ENCODE assay signal across 9 cellular contexts in the genomic region with DNA sequence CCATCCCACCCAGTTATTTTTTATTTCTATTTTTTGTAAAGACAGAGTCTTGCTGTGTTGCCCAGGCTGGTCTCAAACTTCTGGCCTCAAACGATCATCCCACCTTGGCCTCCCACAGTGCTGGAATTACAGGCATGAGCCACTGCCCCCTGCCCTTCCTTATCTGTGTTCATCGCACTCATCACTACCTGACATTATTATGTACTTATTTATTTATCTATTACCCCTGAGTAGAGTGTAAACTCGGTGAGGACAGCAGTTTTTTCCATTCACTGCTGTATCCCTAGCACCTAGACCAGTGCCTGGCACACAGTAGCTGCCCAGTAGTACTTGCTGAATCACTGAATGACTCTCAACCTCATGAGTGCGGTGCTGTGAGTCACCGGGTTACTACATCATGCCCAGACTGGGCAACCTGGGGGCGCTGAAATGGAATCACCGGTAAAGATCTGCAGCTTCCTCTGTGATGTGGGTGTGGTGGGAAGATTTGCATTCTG.
DNase-seq lines count a peak whose midpoint lies in the region; ATAC-seq and TF ChIP-seq lines count a peak whose summit lies in the region.
"Had no signal": no experiment of that assay in that cellular context is flagged by ENCODE, and none has a peak within 500 bp of the region (broad histone marks: within the 10 kb centered on the region; RNA-seq: fewer than 3 reads in every experiment).

No MANE protein-coding gene starts in this region.

- peaks cover 4% of the 10 kb centered on the region for H3K9me3 Mint-ChIP-seq in activated T-helper 17 cell treated with anti-CD3 and anti-CD28 coated beads, Interleukin-2, amount 50 U/mL, for 72 hours

- H4K20me1 ChIP-seq in hepatocyte (ENCODE audit: insufficient read depth, poor library complexity, severe bottlenecking): no peaks in the 10 kb centered on the region

- H2AFZ ChIP-seq in hepatocyte: no peak overlapping the region

- H3K4me1 Mint-ChIP-seq in activated T-helper 17 cell treated with anti-CD3 and anti-CD28 coated beads, Interleukin-2, amount 50 U/mL, for 72 hours: no peaks in the 10 kb centered on the region

- H3K4me1 ChIP-seq in hepatocyte (ENCODE audit: insufficient read depth) (peaks cover 11% of the 10 kb centered on the region), suprapubic skin (peaks cover 36% of the 10 kb centered on the region)
- H3K4me1 ChIP-seq: spleen had no signal

- H3K4me3 ChIP-seq in hepatocyte (no peak overlapping the region), suprapubic skin (no peak overlapping the region)
- H3K4me3 ChIP-seq: spleen had no signal

- no peak for TF ChIP-seq CTCF in hepatocyte (IDR thresholded peaks at IDR 0.05; ENCODE audit: poor library complexity)
- no peak for TF ChIP-seq CTCF in suprapubic skin (IDR thresholded peaks at IDR 0.05)
- no peak for TF ChIP-seq CTCF in GM10266 (IDR thresholded peaks at IDR 0.05; ENCODE audit: control insufficient read depth, insufficient read depth, low read depth, missing control alignments)

- no peak overlapping the region for H3K4me3 Mint-ChIP-seq in activated T-helper 17 cell treated with anti-CD3 and anti-CD28 coated beads, Interleukin-2, amount 50 U/mL, for 72 hours

- H3K9me3 ChIP-seq in hepatocyte (ENCODE audit: low read depth) (no peaks in the 10 kb centered on the region), suprapubic skin (no peaks in the 10 kb centered on the region)

- no peaks in the 10 kb centered on the region for H3K79me2 ChIP-seq in hepatocyte

- no peak for TF ChIP-seq EP300 in suprapubic skin (IDR thresholded peaks at IDR 0.05)

- no peaks in the 10 kb centered on the region for H3K9me2 ChIP-seq in hepatocyte (replicated peaks; ENCODE audit: insufficient read depth)

- 82% methylated on average over 7 of the region's 7 CpGs for WGBS in hepatocyte (ENCODE audit: low lambda C conversion rate, missing lambda C conversion rate)
- 49% methylated on average over 7 of the region's 7 CpGs for WGBS in suprapubic skin

- no peaks in the 10 kb centered on the region for H3K36me3 Mint-ChIP-seq in activated T-helper 17 cell treated with anti-CD3 and anti-CD28 coated beads, Interleukin-2, amount 50 U/mL, for 72 hours (ENCODE audit: low read depth)

- no peak overlapping the region for H3K27ac Mint-ChIP-seq in activated T-helper 17 cell treated with anti-CD3 and anti-CD28 coated beads, Interleukin-2, amount 50 U/mL, for 72 hours

- peak overlapping the region; percentile 45 for H3K27ac ChIP-seq in hepatocyte
- H3K27ac ChIP-seq in suprapubic skin: peak overlapping the region; percentile 84

- H3K27me3 ChIP-seq in hepatocyte: no peaks in the 10 kb centered on the region
- H3K27me3 ChIP-seq in suprapubic skin: no peaks in the 10 kb centered on the region
- H3K27me3 ChIP-seq: spleen had no signal

- no peaks in the 10 kb centered on the region for H3K27me3 Mint-ChIP-seq in activated T-helper 17 cell treated with anti-CD3 and anti-CD28 coated beads, Interleukin-2, amount 50 U/mL, for 72 hours

- peak; percentile 98 for ATAC-seq in activated T-helper 17 cell treated with anti-CD3 and anti-CD28 coated beads, Interleukin-2, amount 50 U/mL, for 72 hours (replicated peaks)

- H3K36me3 ChIP-seq in hepatocyte (replicated peaks; ENCODE audit: insufficient read depth, low read depth) (no peaks in the 10 kb centered on the region), suprapubic skin (no peaks in the 10 kb centered on the region)
- H3K36me3 ChIP-seq: spleen had no signal

- no peak overlapping the region for H3K4me2 ChIP-seq in hepatocyte

- TF ChIP-seq POLR2A in suprapubic skin (IDR thresholded peaks at IDR 0.05): no peak

- peak; percentile 37 to 64 for DNase-seq in NOMO-1 (lab: John Stamatoyannopoulos, UW; ENCODE audit: unreplicated experiment in 2 of 2)
- no peak for DNase-seq in NOMO-1 treated with dmso at 0.1 percent for 144 hours (lab: John Stamatoyannopoulos, UW; ENCODE audit: unreplicated experiment)
- DNase-seq in hepatocyte (ENCODE audit: low spot score): peak; percentile 42
- no peak for DNase-seq in suprapubic skin (ENCODE audit: low spot score in 2 of 2)
- DNase-seq in GM10266 (ENCODE audit: extremely low spot score): no peak
- DNase-seq in SHP77 treated with DMSO at 0.1 percent for 48 hours (lab: John Stamatoyannopoulos, UW): no peak
- DNase-seq in cerebellar cortex (ENCODE audit: low spot score): no peak
- DNase-seq: spleen had no signal

Comparison
In these comparisons a context has a peak if more than half of its experiments do, and no peak if none do; other contexts are left out.
1. DNase-seq: peak in NOMO-1 (2 of 2) and hepatocyte (single experiment); none in NOMO-1 treated with dmso at 0.1 percent for 144 hours (single experiment), suprapubic skin (0 of 2), GM10266 (single experiment), SHP77 treated with DMSO at 0.1 percent for 48 hours (single experiment) and cerebellar cortex (single experiment).